Comparison of ENCODE assay signal across 12 cellular contexts in genomic region chr2:170651603-170652002, GRCh38.
DNase-seq lines count a peak whose midpoint lies in the region; ATAC-seq and TF ChIP-seq lines count a peak whose summit lies in the region.
"Had no signal": no experiment of that assay in that cellular context is flagged by ENCODE, and none has a peak within 500 bp of the region (broad histone marks: within the 10 kb centered on the region; RNA-seq: fewer than 3 reads in every experiment).

No MANE protein-coding gene starts in this region.

- WGBS in mesendoderm (ENCODE audit: extremely low coverage, insufficient coverage, low lambda C conversion rate) = no CpG with 5 or more reads among the region's 8 CpGs

- H3K27ac Mint-ChIP-seq in CD4-positive, CD25-positive, alpha-beta regulatory T cell = no peak overlapping the region
- H3K27ac Mint-ChIP-seq: immature natural killer cell had no signal

- no TSS peak for BruUV-seq in PC-3 (replicated peaks; lab: Mats Ljungman, UMichigan)

- H3K79me1 ChIP-seq in mesendoderm (ENCODE audit: low read length) = no peaks in the 10 kb centered on the region

- H2BK15ac ChIP-seq in mesendoderm (replicated peaks; ENCODE audit: low read depth) = no peak overlapping the region

- no peak overlapping the region for H4K5ac ChIP-seq in mesendoderm (ENCODE audit: low read length)

- no peak overlapping the region for H3K18ac ChIP-seq in mesendoderm (ENCODE audit: low read length)

- H3K4ac ChIP-seq in mesendoderm (ENCODE audit: low read depth, low read length) = no peak overlapping the region

- ATAC-seq in CD4-positive, CD25-positive, alpha-beta regulatory T cell (ENCODE audit: low read depth in 2 of 2) = peak; percentile 93 to 97
- no peak for ATAC-seq in PC-3
- ATAC-seq in HG02973 (IDR thresholded peaks at IDR 0.05; ENCODE audit: unreplicated experiment) = no peak
- no peak for ATAC-seq in GM18870 (IDR thresholded peaks at IDR 0.05; ENCODE audit: unreplicated experiment)
- no peak for ATAC-seq in GM19023 (IDR thresholded peaks at IDR 0.05; ENCODE audit: unreplicated experiment)
- ATAC-seq: pancreas had no signal

- H3K9me2 ChIP-seq in PC-3 (replicated peaks; ENCODE audit: low read length) = no peaks in the 10 kb centered on the region

- H3K4me2 ChIP-seq in PC-3 (ENCODE audit: low read length) (no peak overlapping the region), mesendoderm (ENCODE audit: low read length) (no peak overlapping the region)

- no peak overlapping the region for H2BK120ac ChIP-seq in mesendoderm (ENCODE audit: low read depth, low read length)

- H3F3A ChIP-seq in PC-3 (ENCODE audit: low read length, unreplicated experiment) = no peaks in the 10 kb centered on the region

- CTCF ChIA-PET in PC-3 (lab: Charles Lee) = no interaction called here

- H3K9ac ChIP-seq in PC-3 (ENCODE audit: low read length) (no peak overlapping the region), mesendoderm (ENCODE audit: low read length) (no peak overlapping the region)

- H3K23ac ChIP-seq in mesendoderm (ENCODE audit: low read length) = no peak overlapping the region

- no peaks in the 10 kb centered on the region for H3K27me3 Mint-ChIP-seq in CD4-positive, CD25-positive, alpha-beta regulatory T cell

- POLR2A ChIA-PET in PC-3 (lab: Charles Lee; ENCODE audit: unreplicated experiment) = no interaction called here

- no peak overlapping the region for H2BK5ac ChIP-seq in mesendoderm (ENCODE audit: low read length)

- no peak overlapping the region for H3K27ac ChIP-seq in CD4-positive, CD25-positive, alpha-beta regulatory T cell (ENCODE audit: insufficient read depth, low read length, poor library complexity, severe bottlenecking)
- no peak overlapping the region for H3K27ac ChIP-seq in PC-3 (ENCODE audit: low read length)
- no peak overlapping the region for H3K27ac ChIP-seq in mesendoderm (ENCODE audit: low read depth, low read length)
- H3K27ac ChIP-seq: pancreas had no signal

- no peak overlapping the region for H2AK5ac ChIP-seq in mesendoderm (ENCODE audit: low read length)

- no peaks in the 10 kb centered on the region for H3K27me3 ChIP-seq in CD4-positive, CD25-positive, alpha-beta regulatory T cell (ENCODE audit: control insufficient read depth, insufficient read depth, low read length)
- H3K27me3 ChIP-seq in PC-3 (ENCODE audit: low read length) = no peaks in the 10 kb centered on the region
- no peaks in the 10 kb centered on the region for H3K27me3 ChIP-seq in mesendoderm (ENCODE audit: insufficient read depth, low read length, poor library complexity)
- H3K27me3 ChIP-seq: pancreas had no signal

- H3K9me3 ChIP-seq in CD4-positive, CD25-positive, alpha-beta regulatory T cell (ENCODE audit: control insufficient read depth in 2 of 2, low read length in 2 of 2) = no peaks in the 10 kb centered on the region
- no peaks in the 10 kb centered on the region for H3K9me3 ChIP-seq in PC-3 (ENCODE audit: low read length)
- H3K9me3 ChIP-seq: pancreas had no signal

- peaks cover 5 to 34% (median 20%) of the 10 kb centered on the region in 4 donors for H3K4me1 Mint-ChIP-seq in CD4-positive, CD25-positive, alpha-beta regulatory T cell
- H3K4me1 Mint-ChIP-seq: immature natural killer cell had no signal

- intact Hi-C loops in PC-3 (cut with micrococcal nuclease) = no loop called here

- H3K56ac ChIP-seq in mesendoderm (ENCODE audit: low read length) = peak overlapping the region; percentile 8

- H3K36me3 Mint-ChIP-seq in CD4-positive, CD25-positive, alpha-beta regulatory T cell = no peaks in the 10 kb centered on the region
- H3K36me3 Mint-ChIP-seq: immature natural killer cell had no signal

- H3K4me1 ChIP-seq in CD4-positive, CD25-positive, alpha-beta regulatory T cell (ENCODE audit: control insufficient read depth, insufficient read depth, low read length, poor library complexity, severe bottlenecking) = peaks cover 18% of the 10 kb centered on the region
- no peaks in the 10 kb centered on the region for H3K4me1 ChIP-seq in PC-3 (ENCODE audit: insufficient read depth, low read length)
- peaks cover 5% of the 10 kb centered on the region for H3K4me1 ChIP-seq in mesendoderm (ENCODE audit: control insufficient read depth, low read depth, low read length)
- H3K4me1 ChIP-seq: pancreas had no signal

- peak overlapping the region; percentile 45; the same call in 1 of the 2 replicates for H2AFZ ChIP-seq in PC-3 (ENCODE audit: low read length)

- no peaks in the 10 kb centered on the region for H3K36me3 ChIP-seq in CD4-positive, CD25-positive, alpha-beta regulatory T cell (ENCODE audit: control insufficient read depth, insufficient read depth, low read length)
- no peaks in the 10 kb centered on the region for H3K36me3 ChIP-seq in PC-3 (ENCODE audit: low read depth, low read length)
- no peaks in the 10 kb centered on the region for H3K36me3 ChIP-seq in mesendoderm (ENCODE audit: control insufficient read depth, insufficient read depth, low read length)
- H3K36me3 ChIP-seq: pancreas had no signal

- H3K4me3 ChIP-seq in CD4-positive, CD25-positive, alpha-beta regulatory T cell (ENCODE audit: low read depth, low read length) = peak overlapping the region; percentile 37
- H3K4me3 ChIP-seq in PC-3 (ENCODE audit: low read length) (no peak overlapping the region), mesendoderm (ENCODE audit: low read length) (no peak overlapping the region), foreskin fibroblast (ENCODE audit: low read depth in 1 of 2, low read length in 2 of 2) (no peak overlapping the region)
- H3K4me3 ChIP-seq: pancreas had no signal

- TF ChIP-seq CTCF in PC-3 (conservative IDR thresholded peaks at IDR 0.05; ENCODE audit: low read depth, low read length) = no peak
- TF ChIP-seq CTCF in foreskin fibroblast (IDR thresholded peaks at IDR 0.05; ENCODE audit: low read depth, low read length) = no peak

- H3K9me3 Mint-ChIP-seq in CD4-positive, CD25-positive, alpha-beta regulatory T cell = peaks cover 0 to 2% (median 0%) of the 10 kb centered on the region in 7 donors
- H3K9me3 Mint-ChIP-seq: immature natural killer cell had no signal

- peak overlapping the region in 3 of 4 donors; percentile 2 to 49 (median 30) for H3K4me3 Mint-ChIP-seq in CD4-positive, CD25-positive, alpha-beta regulatory T cell
- H3K4me3 Mint-ChIP-seq: immature natural killer cell had no signal

- no peaks in the 10 kb centered on the region for H3K79me2 ChIP-seq in PC-3 (ENCODE audit: low read length)
- no peaks in the 10 kb centered on the region for H3K79me2 ChIP-seq in mesendoderm (ENCODE audit: control insufficient read depth, insufficient read depth, low read length)

- H4K20me1 ChIP-seq in PC-3 (ENCODE audit: low read length) = no peaks in the 10 kb centered on the region

- peak; percentile 22 to 84 (median 80) for DNase-seq in CD4-positive, CD25-positive, alpha-beta regulatory T cell
- DNase-seq in PC-3 = no peak
- DNase-seq in activated T-cell treated with anti-CD3 and anti-CD28 coated beads for 1 hour (ENCODE audit: low read depth) = peak; percentile 16
- peak; percentile 29 for DNase-seq in mesendoderm
- DNase-seq in foreskin fibroblast = no peak
- DNase-seq: DMS79 treated with DMSO at 0.1 percent for 48 hours, immature natural killer cell, midbrain, pancreas had no signal

- H4K8ac ChIP-seq in mesendoderm (ENCODE audit: low read depth, low read length) = no peak overlapping the region

Comparison
In these comparisons a context has a peak if more than half of its experiments do, and no peak if none do; other contexts are left out.
1. ATAC-seq: peak in CD4-positive, CD25-positive, alpha-beta regulatory T cell (2 of 2); none in PC-3 (single experiment), HG02973 (single experiment), GM18870 (single experiment) and GM19023 (single experiment).
2. DNase-seq: peak in CD4-positive, CD25-positive, alpha-beta regulatory T cell (3 of 3), activated T-cell treated with anti-CD3 and anti-CD28 coated beads for 1 hour (single experiment) and mesendoderm (single experiment); none in PC-3 (single experiment) and foreskin fibroblast (0 of 2).